ENCODE assay signal across 8 cellular contexts in genomic region chr3:185934726-185935464, GRCh38.
DNase-seq lines count a peak whose midpoint lies in the region; ATAC-seq and TF ChIP-seq lines count a peak whose summit lies in the region.

No MANE protein-coding gene starts in this region.

- TF ChIP-seq CTCF in DND-41 (IDR thresholded peaks at IDR 0.05; ENCODE audit: borderline replicate concordance, extremely low read depth, low read length, poor library complexity, severe bottlenecking) (no peak), NB4 (IDR thresholded peaks at IDR 0.05; ENCODE audit: low read depth, low read length) (no peak), neutrophil (IDR thresholded peaks at IDR 0.05) (no peak)

- H3K9me3 ChIP-seq in DND-41 (ENCODE audit: insufficient read depth, low read length, severe bottlenecking) = no peaks in the 10 kb centered on the region
- H3K9me3 ChIP-seq in effector memory CD4-positive, alpha-beta T cell (ENCODE audit: control insufficient read depth, low read length) = no peaks in the 10 kb centered on the region
- H3K9me3 ChIP-seq in neutrophil = no peaks in the 10 kb centered on the region

- H3K27ac ChIP-seq in DND-41 (ENCODE audit: low read length) (peak overlapping the region; percentile 99; the same call in 1 of the 2 replicates), neutrophil (peak overlapping the region; percentile 96)
- peak overlapping the region; percentile 97 for H3K27ac ChIP-seq in effector memory CD4-positive, alpha-beta T cell (ENCODE audit: insufficient read depth, low read length, poor library complexity, severe bottlenecking)

- peaks cover 75% of the 10 kb centered on the region for H4K20me1 ChIP-seq in DND-41 (ENCODE audit: insufficient read depth, low read length)

- DNase-seq in DND-41 (no peak), NB4 (ENCODE audit: low read depth) (peak; percentile 33), NCI-H2029 (lab: John Stamatoyannopoulos, UW) (no peak), RPMI8226 (no peak)
- DNase-seq in effector memory CD4-positive, alpha-beta T cell = no peak

- peak overlapping the region; percentile 82 for H3K4me2 ChIP-seq in DND-41 (ENCODE audit: insufficient read depth, low read length)

- H3K9ac ChIP-seq in DND-41 (ENCODE audit: low read depth, low read length) = peak overlapping the region; percentile 98

- H3K4me1 ChIP-seq in DND-41 (ENCODE audit: insufficient read depth, low read length) (peaks cover 64% of the 10 kb centered on the region), neutrophil (ENCODE audit: control insufficient read depth in 1 of 2, insufficient read depth in 1 of 2, low read depth in 1 of 2, low read length in 1 of 2) (peaks cover 75 to 78% of the 10 kb centered on the region in 2 experiments)
- peaks cover 26% of the 10 kb centered on the region for H3K4me1 ChIP-seq in effector memory CD4-positive, alpha-beta T cell (ENCODE audit: control insufficient read depth, insufficient read depth, low read length, poor library complexity, severe bottlenecking)

- no peaks in the 10 kb centered on the region for H3K27me3 ChIP-seq in DND-41 (ENCODE audit: insufficient read depth, low read length, poor library complexity)
- no peaks in the 10 kb centered on the region for H3K27me3 ChIP-seq in effector memory CD4-positive, alpha-beta T cell (replicated peaks; ENCODE audit: control insufficient read depth, insufficient read depth, low read length, poor library complexity, severe bottlenecking)
- no peaks in the 10 kb centered on the region for H3K27me3 ChIP-seq in neutrophil

- no peak for TF ChIP-seq POLR2A in NB4 (IDR thresholded peaks at IDR 0.05; ENCODE audit: extremely low read depth, insufficient read length)

- no peak for ATAC-seq in DND-41 (ENCODE audit: insufficient read depth, low read depth)
- ATAC-seq in HG03432 (IDR thresholded peaks at IDR 0.05; ENCODE audit: unreplicated experiment) = no peak
- no peak for ATAC-seq in HG03457 (IDR thresholded peaks at IDR 0.05; ENCODE audit: unreplicated experiment)

- H3K36me3 ChIP-seq in DND-41 (ENCODE audit: insufficient read depth, low read length) = peaks cover 70% of the 10 kb centered on the region
- H3K36me3 ChIP-seq in effector memory CD4-positive, alpha-beta T cell (ENCODE audit: control insufficient read depth, insufficient read depth, low read length) = peaks cover 11% of the 10 kb centered on the region
- no peaks in the 10 kb centered on the region for H3K36me3 ChIP-seq in neutrophil

- peak overlapping the region; percentile 68 to 91 for H3K4me3 ChIP-seq in DND-41 (ENCODE audit: low read depth in 1 of 2, low read length in 2 of 2)
- H3K4me3 ChIP-seq in NB4 (ENCODE audit: low read depth, low read length) = peak overlapping the region; percentile 83
- peak overlapping the region; percentile 94 for H3K4me3 ChIP-seq in effector memory CD4-positive, alpha-beta T cell (ENCODE audit: insufficient read depth, low read depth, low read length, poor library complexity, severe bottlenecking)
- H3K4me3 ChIP-seq in neutrophil (ENCODE audit: low read depth in 1 of 2, low read length in 1 of 2) = peak overlapping the region; percentile 10 to 98

- H2AFZ ChIP-seq in DND-41 (ENCODE audit: low read depth, low read length) = no peak overlapping the region

- peaks cover 83% of the 10 kb centered on the region for H3K79me2 ChIP-seq in DND-41 (ENCODE audit: insufficient read depth, low read length)
